ENCODE assay signal across 1 cellular context in the genomic region with DNA sequence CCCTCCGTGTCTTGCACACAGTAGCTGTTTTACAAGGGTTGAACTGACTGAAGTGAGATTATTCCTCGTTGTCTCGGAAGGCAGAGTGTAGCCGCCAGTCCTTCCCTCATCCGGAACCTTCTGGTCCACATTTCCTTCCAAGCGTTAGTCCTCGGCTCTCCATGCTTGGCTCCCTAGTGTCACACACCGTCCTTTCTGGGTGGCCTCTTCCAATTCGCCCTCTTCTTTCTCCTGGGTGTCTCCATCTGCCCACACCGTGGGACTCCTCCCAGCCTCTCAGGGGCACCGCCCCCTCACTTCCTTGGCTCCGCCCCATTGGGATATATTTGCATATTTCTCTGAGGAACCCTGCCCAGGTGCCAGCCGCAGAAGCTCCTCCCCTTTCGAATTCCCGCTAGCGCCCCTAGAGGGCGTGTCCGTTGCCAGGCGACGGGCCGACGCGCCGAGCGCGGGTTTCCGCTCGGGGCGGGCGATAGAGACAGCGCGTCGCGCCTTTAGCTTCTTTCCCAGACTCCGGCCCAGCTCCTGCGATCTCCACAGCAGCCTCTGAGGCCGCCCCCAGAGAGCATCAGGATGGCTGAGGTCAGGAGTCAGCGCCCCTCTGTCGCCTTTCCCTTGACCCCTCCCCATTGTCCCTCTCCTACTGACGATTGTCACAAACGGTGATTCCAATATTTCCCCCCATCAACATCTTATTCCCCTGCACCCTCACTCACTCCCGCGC.
TF ChIP-seq lines count a peak whose summit lies in the region.

A gene with protein sequence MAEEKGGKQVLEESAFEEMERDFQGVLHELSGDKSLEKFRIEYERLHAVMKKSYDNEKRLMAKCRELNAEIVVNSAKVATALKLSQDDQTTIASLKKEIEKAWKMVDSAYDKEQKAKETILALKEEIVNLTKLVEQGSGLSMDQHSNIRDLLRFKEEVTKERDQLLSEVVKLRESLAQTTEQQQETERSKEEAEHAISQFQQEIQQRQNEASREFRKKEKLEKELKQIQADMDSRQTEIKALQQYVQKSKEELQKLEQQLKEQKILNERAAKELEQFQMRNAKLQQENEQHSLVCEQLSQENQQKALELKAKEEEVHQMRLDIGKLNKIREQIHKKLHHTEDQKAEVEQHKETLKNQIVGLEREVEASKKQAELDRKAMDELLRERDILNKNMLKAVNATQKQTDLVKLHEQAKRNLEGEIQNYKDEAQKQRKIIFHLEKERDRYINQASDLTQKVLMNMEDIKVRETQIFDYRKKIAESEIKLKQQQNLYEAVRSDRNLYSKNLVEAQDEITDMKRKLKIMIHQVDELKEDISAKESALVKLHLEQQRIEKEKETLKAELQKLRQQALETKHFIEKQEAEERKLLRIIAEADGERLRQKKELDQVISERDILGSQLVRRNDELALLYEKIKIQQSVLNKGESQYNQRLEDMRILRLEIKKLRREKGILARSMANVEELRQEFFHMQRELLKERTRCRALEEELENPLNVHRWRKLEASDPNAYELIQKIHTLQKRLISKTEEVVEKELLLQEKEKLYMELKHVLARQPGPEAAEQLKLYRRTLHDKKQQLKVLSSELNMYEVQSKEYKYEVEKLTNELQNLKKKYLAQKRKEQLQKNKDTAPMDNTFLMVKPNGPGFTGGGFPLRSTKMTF (plus strand): TSS at position 509 of the 724 bp plus-strand sequence. CDS start 65 bp downstream, at position 574.

TF ChIP-seq in HepG2, 621 proteins besides CTCF, POLR2A, EP300 and RAD21 (continued from another document):
- TF ChIP-seq, protein P1, sequence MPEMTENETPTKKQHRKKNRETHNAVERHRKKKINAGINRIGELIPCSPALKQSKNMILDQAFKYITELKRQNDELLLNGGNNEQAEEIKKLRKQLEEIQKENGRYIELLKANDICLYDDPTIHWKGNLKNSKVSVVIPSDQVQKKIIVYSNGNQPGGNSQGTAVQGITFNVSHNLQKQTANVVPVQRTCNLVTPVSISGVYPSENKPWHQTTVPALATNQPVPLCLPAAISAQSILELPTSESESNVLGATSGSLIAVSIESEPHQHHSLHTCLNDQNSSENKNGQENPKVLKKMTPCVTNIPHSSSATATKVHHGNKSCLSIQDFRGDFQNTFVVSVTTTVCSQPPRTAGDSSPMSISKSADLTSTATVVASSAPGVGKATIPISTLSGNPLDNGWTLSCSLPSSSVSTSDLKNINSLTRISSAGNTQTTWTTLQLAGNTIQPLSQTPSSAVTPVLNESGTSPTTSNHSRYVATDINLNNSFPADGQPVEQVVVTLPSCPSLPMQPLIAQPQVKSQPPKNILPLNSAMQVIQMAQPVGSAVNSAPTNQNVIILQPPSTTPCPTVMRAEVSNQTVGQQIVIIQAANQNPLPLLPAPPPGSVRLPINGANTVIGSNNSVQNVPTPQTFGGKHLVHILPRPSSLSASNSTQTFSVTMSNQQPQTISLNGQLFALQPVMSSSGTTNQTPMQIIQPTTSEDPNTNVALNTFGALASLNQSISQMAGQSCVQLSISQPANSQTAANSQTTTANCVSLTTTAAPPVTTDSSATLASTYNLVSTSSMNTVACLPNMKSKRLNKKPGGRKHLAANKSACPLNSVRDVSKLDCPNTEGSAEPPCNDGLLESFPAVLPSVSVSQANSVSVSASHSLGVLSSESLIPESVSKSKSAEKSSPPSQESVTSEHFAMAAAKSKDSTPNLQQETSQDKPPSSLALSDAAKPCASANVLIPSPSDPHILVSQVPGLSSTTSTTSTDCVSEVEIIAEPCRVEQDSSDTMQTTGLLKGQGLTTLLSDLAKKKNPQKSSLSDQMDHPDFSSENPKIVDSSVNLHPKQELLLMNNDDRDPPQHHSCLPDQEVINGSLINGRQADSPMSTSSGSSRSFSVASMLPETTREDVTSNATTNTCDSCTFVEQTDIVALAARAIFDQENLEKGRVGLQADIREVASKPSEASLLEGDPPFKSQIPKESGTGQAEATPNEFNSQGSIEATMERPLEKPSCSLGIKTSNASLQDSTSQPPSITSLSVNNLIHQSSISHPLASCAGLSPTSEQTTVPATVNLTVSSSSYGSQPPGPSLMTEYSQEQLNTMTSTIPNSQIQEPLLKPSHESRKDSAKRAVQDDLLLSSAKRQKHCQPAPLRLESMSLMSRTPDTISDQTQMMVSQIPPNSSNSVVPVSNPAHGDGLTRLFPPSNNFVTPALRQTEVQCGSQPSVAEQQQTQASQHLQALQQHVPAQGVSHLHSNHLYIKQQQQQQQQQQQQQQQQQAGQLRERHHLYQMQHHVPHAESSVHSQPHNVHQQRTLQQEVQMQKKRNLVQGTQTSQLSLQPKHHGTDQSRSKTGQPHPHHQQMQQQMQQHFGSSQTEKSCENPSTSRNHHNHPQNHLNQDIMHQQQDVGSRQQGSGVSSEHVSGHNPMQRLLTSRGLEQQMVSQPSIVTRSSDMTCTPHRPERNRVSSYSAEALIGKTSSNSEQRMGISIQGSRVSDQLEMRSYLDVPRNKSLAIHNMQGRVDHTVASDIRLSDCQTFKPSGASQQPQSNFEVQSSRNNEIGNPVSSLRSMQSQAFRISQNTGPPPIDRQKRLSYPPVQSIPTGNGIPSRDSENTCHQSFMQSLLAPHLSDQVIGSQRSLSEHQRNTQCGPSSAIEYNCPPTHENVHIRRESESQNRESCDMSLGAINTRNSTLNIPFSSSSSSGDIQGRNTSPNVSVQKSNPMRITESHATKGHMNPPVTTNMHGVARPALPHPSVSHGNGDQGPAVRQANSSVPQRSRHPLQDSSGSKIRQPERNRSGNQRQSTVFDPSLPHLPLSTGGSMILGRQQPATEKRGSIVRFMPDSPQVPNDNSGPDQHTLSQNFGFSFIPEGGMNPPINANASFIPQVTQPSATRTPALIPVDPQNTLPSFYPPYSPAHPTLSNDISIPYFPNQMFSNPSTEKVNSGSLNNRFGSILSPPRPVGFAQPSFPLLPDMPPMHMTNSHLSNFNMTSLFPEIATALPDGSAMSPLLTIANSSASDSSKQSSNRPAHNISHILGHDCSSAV (CRISPR knock-in tag; IDR thresholded peaks at IDR 0.05; ENCODE audit: borderline replicate concordance) = no peak
- peak; percentile 72; the same call in 1 of the 3 replicates for TF ChIP-seq MXI1 (IDR thresholded peaks at IDR 0.05; ENCODE audit: borderline replicate concordance, low read depth, low read length)
- TF ChIP-seq ZNF331 (CRISPR knock-in tag; IDR thresholded peaks at IDR 0.05) = no peak
- no peak for TF ChIP-seq FOXJ3 (CRISPR knock-in tag; IDR thresholded peaks at IDR 0.05; ENCODE audit: borderline replicate concordance)
- TF ChIP-seq ZEB1 (IDR thresholded peaks at IDR 0.05; ENCODE audit: insufficient replicate concordance, low read depth) = no peak
- no peak for TF ChIP-seq RBM39 (IDR thresholded peaks at IDR 0.05; ENCODE audit: low read depth, low read length, poor library complexity, severe bottlenecking)
- TF ChIP-seq TSC22D2 (CRISPR knock-in tag; IDR thresholded peaks at IDR 0.05; ENCODE audit: borderline replicate concordance) = no peak
- TF ChIP-seq YY1 (IDR thresholded peaks at IDR 0.05; ENCODE audit: insufficient read depth, insufficient replicate concordance, low read depth, low read length) = no peak
- TF ChIP-seq FIP1L1 (IDR thresholded peaks at IDR 0.05; ENCODE audit: borderline replicate concordance, insufficient read depth, low read depth, low read length) = no peak
- TF ChIP-seq, protein P2, sequence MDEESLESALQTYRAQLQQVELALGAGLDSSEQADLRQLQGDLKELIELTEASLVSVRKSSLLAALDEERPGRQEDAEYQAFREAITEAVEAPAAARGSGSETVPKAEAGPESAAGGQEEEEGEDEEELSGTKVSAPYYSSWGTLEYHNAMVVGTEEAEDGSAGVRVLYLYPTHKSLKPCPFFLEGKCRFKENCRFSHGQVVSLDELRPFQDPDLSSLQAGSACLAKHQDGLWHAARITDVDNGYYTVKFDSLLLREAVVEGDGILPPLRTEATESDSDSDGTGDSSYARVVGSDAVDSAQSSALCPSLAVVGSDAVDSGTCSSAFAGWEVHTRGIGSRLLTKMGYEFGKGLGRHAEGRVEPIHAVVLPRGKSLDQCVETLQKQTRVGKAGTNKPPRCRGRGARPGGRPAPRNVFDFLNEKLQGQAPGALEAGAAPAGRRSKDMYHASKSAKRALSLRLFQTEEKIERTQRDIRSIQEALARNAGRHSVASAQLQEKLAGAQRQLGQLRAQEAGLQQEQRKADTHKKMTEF (CRISPR knock-in tag; IDR thresholded peaks at IDR 0.05) = no peak
- TF ChIP-seq, protein P3, sequence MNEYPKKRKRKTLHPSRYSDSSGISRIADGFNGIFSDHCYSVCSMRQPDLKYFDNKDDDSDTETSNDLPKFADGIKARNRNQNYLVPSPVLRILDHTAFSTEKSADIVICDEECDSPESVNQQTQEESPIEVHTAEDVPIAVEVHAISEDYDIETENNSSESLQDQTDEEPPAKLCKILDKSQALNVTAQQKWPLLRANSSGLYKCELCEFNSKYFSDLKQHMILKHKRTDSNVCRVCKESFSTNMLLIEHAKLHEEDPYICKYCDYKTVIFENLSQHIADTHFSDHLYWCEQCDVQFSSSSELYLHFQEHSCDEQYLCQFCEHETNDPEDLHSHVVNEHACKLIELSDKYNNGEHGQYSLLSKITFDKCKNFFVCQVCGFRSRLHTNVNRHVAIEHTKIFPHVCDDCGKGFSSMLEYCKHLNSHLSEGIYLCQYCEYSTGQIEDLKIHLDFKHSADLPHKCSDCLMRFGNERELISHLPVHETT (CRISPR knock-in tag; conservative IDR thresholded peaks at IDR 0.05) = no peak
- TF ChIP-seq PAWR (CRISPR knock-in tag; IDR thresholded peaks at IDR 0.05; ENCODE audit: borderline replicate concordance) = no peak
- TF ChIP-seq NFYC (CRISPR knock-in tag; IDR thresholded peaks at IDR 0.05) = no peak
- TF ChIP-seq ZMYM2 (CRISPR knock-in tag; IDR thresholded peaks at IDR 0.05) = no peak
- TF ChIP-seq ZNF546 (CRISPR knock-in tag; conservative IDR thresholded peaks at IDR 0.05) = no peak
- TF ChIP-seq KLF11 (CRISPR knock-in tag; IDR thresholded peaks at IDR 0.05) = no peak
- no peak for TF ChIP-seq ZNF660 (CRISPR knock-in tag; IDR thresholded peaks at IDR 0.05; ENCODE audit: borderline replicate concordance, low read depth)
- no peak for TF ChIP-seq HMGA1 (CRISPR knock-in tag; conservative IDR thresholded peaks at IDR 0.05)
- TF ChIP-seq CENPT (CRISPR knock-in tag; IDR thresholded peaks at IDR 0.05; ENCODE audit: low read depth) = no peak
- no peak for TF ChIP-seq RELA (CRISPR knock-in tag; IDR thresholded peaks at IDR 0.05)
- TF ChIP-seq ZNF816 (CRISPR knock-in tag; IDR thresholded peaks at IDR 0.05; ENCODE audit: borderline replicate concordance) = no peak
